ENCODE assay signal across 8 cellular contexts in genomic region chr17:40317345-40317873, GRCh38. TPM values are rescaled to one million over a fixed set of nuclear protein-coding genes. Genes with fewer than 3 reads are reported as not detected.
DNase-seq lines count a peak whose midpoint lies in the region; ATAC-seq and TF ChIP-seq lines count a peak whose summit lies in the region.

No MANE protein-coding gene starts in this region.

- H3K4me3 ChIP-seq in A673 (ENCODE audit: low read depth, low read length, poor library complexity, severe bottlenecking) (peak overlapping the region; percentile 71), GM08714 (ENCODE audit: low read length) (peak overlapping the region; percentile 55; the same call in 1 of the 2 replicates), ascending aorta (peak overlapping the region; percentile 70 to 86), hepatocyte (peak overlapping the region; percentile 22), gastrocnemius medialis (peak overlapping the region; percentile 82 to 100 (median 90))

- ATAC-seq in gastrocnemius medialis (peak; percentile 0 to 3), HG03520 (IDR thresholded peaks at IDR 0.05; ENCODE audit: unreplicated experiment) (no peak)

- H3K27me3 ChIP-seq in A673 (replicated peaks; ENCODE audit: insufficient read depth, low read depth, low read length, poor library complexity) (no peaks in the 10 kb centered on the region), ascending aorta (no peaks in the 10 kb centered on the region), hepatocyte (no peaks in the 10 kb centered on the region), gastrocnemius medialis (no peaks in the 10 kb centered on the region)

- POLR2A ChIA-PET in A673 (lab: Charles Lee; ENCODE audit: low non-redundant PET): interaction anchor here (1.0 kb wide), 1 partner anchor 10 kb away, joined by 13 read pairs; no protein-coding TSS in a partner anchor

- H2AFZ ChIP-seq in hepatocyte: no peak overlapping the region

- intact Hi-C loops in A673 (cut with micrococcal nuclease; ENCODE audit: unreplicated experiment) (no loop called here), ascending aorta (cut with DNase I) (no loop called here), gastrocnemius medialis (cut with DNase I; ENCODE audit: low total_unique reads) (loop anchor here (5.0 to 10.0 kb wide), 2 partner anchors 205 to 303 kb away; partner anchors contain the start of gene CSF3)

- H3K27ac ChIP-seq in A673 (ENCODE audit: low read depth, low read length, poor library complexity, severe bottlenecking) (peak overlapping the region; percentile 26), ascending aorta (peak overlapping the region; percentile 90 to 91), hepatocyte (peak overlapping the region; percentile 95), gastrocnemius medialis (peak overlapping the region; percentile 95 to 100 (median 98))

- DNase-seq in A673 (ENCODE audit: low spot score) (peak; percentile 57), OCI-M1 (lab: John Stamatoyannopoulos, UW) (peak; percentile 69), ascending aorta (ENCODE audit: low spot score in 2 of 2) (peak in 1 of 2 donors; percentile 85), hepatocyte (ENCODE audit: low spot score) (peak; percentile 74), gastrocnemius medialis (peak in 1 of 2 donors; percentile 78), cerebellar nuclear complex (lab: John Stamatoyannopoulos, UW) (no peak)

- TF ChIP-seq CTCF in A673 (conservative IDR thresholded peaks at IDR 0.05; ENCODE audit: low read depth, low read length): peak; percentile 44
- TF ChIP-seq CTCF in ascending aorta (IDR thresholded peaks at IDR 0.05): peak; percentile 29 to 63 (median 51)
- peak; percentile 50 for TF ChIP-seq CTCF in hepatocyte (IDR thresholded peaks at IDR 0.05; ENCODE audit: poor library complexity)
- peak in 4 of 5 experiments; percentile 34 to 69 (median 46) for TF ChIP-seq CTCF in gastrocnemius medialis (IDR thresholded peaks at IDR 0.05 in 4 of 5, conservative IDR thresholded peaks at IDR 0.05 in 1 of 5)

- BruUV-seq in A673 (replicated peaks; lab: Mats Ljungman, UMichigan): no TSS peak

- H4K20me1 ChIP-seq in hepatocyte (ENCODE audit: insufficient read depth, poor library complexity, severe bottlenecking): peaks cover 37% of the 10 kb centered on the region

- no peaks in the 10 kb centered on the region for H3K9me2 ChIP-seq in hepatocyte (replicated peaks; ENCODE audit: insufficient read depth)

- CTCF ChIA-PET in A673 (lab: Charles Lee): interaction anchor here (0.5 to 1.5 kb wide), 12 partner anchors 10 to 1739 kb away, joined by 3 to 23 read pairs (median 5); no protein-coding TSS in a partner anchor

- in situ Hi-C loops in gastrocnemius medialis (cut with MboI; ENCODE audit: low sequenced_read_pairs in 4 of 4): no loop called here

- H3K4me1 ChIP-seq in A673 (ENCODE audit: insufficient read depth, low read length, poor library complexity, severe bottlenecking) (peaks cover 48% of the 10 kb centered on the region), ascending aorta (peaks cover 47 to 88% of the 10 kb centered on the region in 2 donors), hepatocyte (ENCODE audit: insufficient read depth) (peaks cover 78% of the 10 kb centered on the region), gastrocnemius medialis (peaks cover 76 to 89% of the 10 kb centered on the region in 2 donors)

- no peak for TF ChIP-seq POLR2A in gastrocnemius medialis (IDR thresholded peaks at IDR 0.05)

- 11% methylated on average over 6 of the region's 6 CpGs for WGBS in hepatocyte (ENCODE audit: low lambda C conversion rate, missing lambda C conversion rate)

- H3K9me3 ChIP-seq in A673 (ENCODE audit: low read depth, low read length, poor library complexity, severe bottlenecking) (no peaks in the 10 kb centered on the region), ascending aorta (no peaks in the 10 kb centered on the region), hepatocyte (ENCODE audit: low read depth) (no peaks in the 10 kb centered on the region), gastrocnemius medialis (no peaks in the 10 kb centered on the region)

- H3K79me2 ChIP-seq in hepatocyte: peaks cover 75% of the 10 kb centered on the region

- H3K36me3 ChIP-seq in A673 (ENCODE audit: insufficient read depth, low read length, poor library complexity, severe bottlenecking) (no peaks in the 10 kb centered on the region), ascending aorta (no peaks in the 10 kb centered on the region), hepatocyte (replicated peaks; ENCODE audit: insufficient read depth, low read depth) (no peaks in the 10 kb centered on the region), gastrocnemius medialis (no peaks in the 10 kb centered on the region)

- H3K4me2 ChIP-seq in hepatocyte: peak overlapping the region; percentile 87

RNA-seq across cellular contexts. Expression of gene RARA, which starts 8.4 kb away (rescaled TPM):
- total RNA-seq in A673 (2021): 25.4 and 30.3 TPM in 2 replicates
- 77.3 TPM for total RNA-seq in ascending aorta
- 19.2 and 30.0 TPM in 2 replicates for total RNA-seq in hepatocyte
- 33.1 and 34.4 TPM in 2 replicates for polyA plus RNA-seq in hepatocyte
- 10 to 100 TPM; 20.3 to 67.0 (median 48.4) TPM for total RNA-seq in gastrocnemius medialis

RNA-seq across cellular contexts. Expression of gene CDC6, which starts 29.7 kb away (rescaled TPM):
- total RNA-seq in A673 (2021): 82.6 and 85.7 TPM in 2 replicates
- total RNA-seq in ascending aorta: 1.2 TPM
- total RNA-seq in hepatocyte: 5.8 and 8.6 TPM in 2 replicates
- polyA plus RNA-seq in hepatocyte: 5.1 and 7.5 TPM in 2 replicates
- under 1 TPM in 3 of 4 donors, not detected in 1; 0.27 to 0.75 (median 0.66) TPM for total RNA-seq in gastrocnemius medialis

RNA-seq across cellular contexts. Expression of gene GJD3, which starts 47.1 kb away (rescaled TPM):
- not detected in 2 replicates for total RNA-seq in A673 (2021)
- not detected for total RNA-seq in ascending aorta
- total RNA-seq in hepatocyte: 0.47 TPM in 1 of 2 replicates, not detected in the other
- 3.3 and 3.8 TPM in 2 replicates for polyA plus RNA-seq in hepatocyte
- 1 to 10 TPM in 1 of 4 donors, under 1 TPM in 1, not detected in 2; 0.98 to 1.2 TPM for total RNA-seq in gastrocnemius medialis

Comparison
In these comparisons a context has a peak if more than half of its experiments do, and no peak if none do; other contexts are left out.
1. DNase-seq: peak in A673 (single experiment), OCI-M1 (single experiment) and hepatocyte (single experiment); none in cerebellar nuclear complex (0 of 2).
2. H3K27ac ChIP-seq: peak in every context shown above with its lines; median percentile 98 in gastrocnemius medialis; 95 in hepatocyte; 90 in ascending aorta; 26 in A673.
3. H3K4me3 ChIP-seq: peak in every context shown above with its lines; median percentile 90 in gastrocnemius medialis; 78 in ascending aorta; 71 in A673; 55 in GM08714; 22 in hepatocyte.
4. Peak in every context shown above with its lines, with median percentiles within 50 percentile points of each other: CTCF ChIP-seq.